In genomic region chr2:175030380-175031271, GRCh38 we compare ENCODE assay signal across 9 cellular contexts. TPM values are rescaled to one million over a fixed set of nuclear protein-coding genes. Genes with fewer than 3 reads are reported as not detected.
A peak's percentile ranks its signal among the peaks of the same experiment; 100 is the strongest.
DNase-seq lines count a peak whose midpoint lies in the region; ATAC-seq and TF ChIP-seq lines count a peak whose summit lies in the region.
"Had no signal": no experiment of that assay in that cellular context is flagged by ENCODE, and none has a peak within 500 bp of the region (broad histone marks: within the 10 kb centered on the region; RNA-seq: fewer than 3 reads in every experiment).

No MANE protein-coding gene starts in this region.

- H3K27ac Mint-ChIP-seq in endodermal cell: no peak overlapping the region
- H3K27ac Mint-ChIP-seq: natural killer cell treated with Interleukin-12 subunit alpha and Interleukin-12 subunit beta and Interleukin-15 and Interleukin-18, amount 100 ng/mL, for 72 hours had no signal

- no peaks in the 10 kb centered on the region for H4K20me1 ChIP-seq in DND-41 (ENCODE audit: insufficient read depth, low read length)
- no peaks in the 10 kb centered on the region for H4K20me1 ChIP-seq in OCI-LY3 (ENCODE audit: insufficient read depth, low read length)

- TF ChIP-seq CTCF in DND-41 (IDR thresholded peaks at IDR 0.05; ENCODE audit: borderline replicate concordance, extremely low read depth, low read length, poor library complexity, severe bottlenecking): peak; percentile 56
- TF ChIP-seq CTCF in OCI-LY3 (IDR thresholded peaks at IDR 0.05; ENCODE audit: low read depth, low read length): peak; percentile 49
- TF ChIP-seq CTCF in endodermal cell (conservative IDR thresholded peaks at IDR 0.05): peak; percentile 73

- no peaks in the 10 kb centered on the region for H3K27me3 ChIP-seq in DND-41 (ENCODE audit: insufficient read depth, low read length, poor library complexity)
- H3K27me3 ChIP-seq in OCI-LY3 (ENCODE audit: low read depth, low read length): no peaks in the 10 kb centered on the region
- no peaks in the 10 kb centered on the region for H3K27me3 ChIP-seq in endodermal cell (ENCODE audit: control insufficient read depth, insufficient read depth, low read length, poor library complexity, severe bottlenecking)
- H3K27me3 ChIP-seq in effector memory CD4-positive, alpha-beta T cell (replicated peaks; ENCODE audit: control insufficient read depth, insufficient read depth, low read length, poor library complexity, severe bottlenecking): no peaks in the 10 kb centered on the region

- H3K4me1 Mint-ChIP-seq in endodermal cell: peaks cover 9% of the 10 kb centered on the region

- DNase-seq in DND-41 (peak; percentile 49), endodermal cell (peak; percentile 81), non-pigmented ciliary epithelial cell (ENCODE audit: low read depth) (peak; percentile 24), GM19240 (ENCODE audit: insufficient read length, low spot score) (no peak)
- no peak for DNase-seq in effector memory CD4-positive, alpha-beta T cell

- H3K4me3 Mint-ChIP-seq in endodermal cell: no peak overlapping the region
- H3K4me3 Mint-ChIP-seq: natural killer cell treated with Interleukin-12 subunit alpha and Interleukin-12 subunit beta and Interleukin-15 and Interleukin-18, amount 100 ng/mL, for 72 hours had no signal

- H3K9me3 ChIP-seq in DND-41 (ENCODE audit: insufficient read depth, low read length, severe bottlenecking) (no peaks in the 10 kb centered on the region), OCI-LY3 (ENCODE audit: insufficient read depth, low read length) (no peaks in the 10 kb centered on the region), endodermal cell (ENCODE audit: control insufficient read depth, low read length) (peaks cover 1% of the 10 kb centered on the region)
- no peaks in the 10 kb centered on the region for H3K9me3 ChIP-seq in effector memory CD4-positive, alpha-beta T cell (ENCODE audit: control insufficient read depth, low read length)

- no peak overlapping the region for H3K9ac ChIP-seq in DND-41 (ENCODE audit: low read depth, low read length)
- H3K9ac ChIP-seq in OCI-LY3 (ENCODE audit: low read length): no peak overlapping the region
- H3K9ac ChIP-seq in endodermal cell (ENCODE audit: extremely low read depth, low read length, poor library complexity, severe bottlenecking): no peak overlapping the region

- H3K4me2 ChIP-seq in DND-41 (ENCODE audit: insufficient read depth, low read length): no peak overlapping the region
- H3K4me2 ChIP-seq in OCI-LY3 (ENCODE audit: low read length): no peak overlapping the region

- H3K27ac ChIP-seq in DND-41 (ENCODE audit: low read length) (no peak overlapping the region), OCI-LY3 (ENCODE audit: low read length) (no peak overlapping the region), endodermal cell (ENCODE audit: low read depth, low read length) (no peak overlapping the region)
- no peak overlapping the region for H3K27ac ChIP-seq in effector memory CD4-positive, alpha-beta T cell (ENCODE audit: insufficient read depth, low read length, poor library complexity, severe bottlenecking)

- H3K27me3 Mint-ChIP-seq in endodermal cell (ENCODE audit: insufficient read depth): no peaks in the 10 kb centered on the region

- no peaks in the 10 kb centered on the region for H3K4me1 ChIP-seq in DND-41 (ENCODE audit: insufficient read depth, low read length)
- H3K4me1 ChIP-seq in OCI-LY3 (ENCODE audit: low read length): no peaks in the 10 kb centered on the region
- H3K4me1 ChIP-seq in endodermal cell (ENCODE audit: control insufficient read depth, insufficient read depth, low read length): no peaks in the 10 kb centered on the region
- no peaks in the 10 kb centered on the region for H3K4me1 ChIP-seq in effector memory CD4-positive, alpha-beta T cell (ENCODE audit: control insufficient read depth, insufficient read depth, low read length, poor library complexity, severe bottlenecking)

- no peaks in the 10 kb centered on the region for H3K36me3 Mint-ChIP-seq in endodermal cell (ENCODE audit: low read depth)
- H3K36me3 Mint-ChIP-seq: natural killer cell treated with Interleukin-12 subunit alpha and Interleukin-12 subunit beta and Interleukin-15 and Interleukin-18, amount 100 ng/mL, for 72 hours had no signal

- no peaks in the 10 kb centered on the region for H3K9me3 Mint-ChIP-seq in endodermal cell
- H3K9me3 Mint-ChIP-seq: natural killer cell treated with Interleukin-12 subunit alpha and Interleukin-12 subunit beta and Interleukin-15 and Interleukin-18, amount 100 ng/mL, for 72 hours had no signal

- WGBS in endodermal cell (ENCODE audit: insufficient coverage in 1 of 2, insufficient read length in 1 of 2), 2 experiments: 75 to 79% methylated on average over 5 of the region's 5 CpGs

- H3K79me2 ChIP-seq in DND-41 (ENCODE audit: insufficient read depth, low read length): no peaks in the 10 kb centered on the region
- H3K79me2 ChIP-seq in OCI-LY3 (ENCODE audit: low read length): no peaks in the 10 kb centered on the region

- H3K36me3 ChIP-seq in DND-41 (ENCODE audit: insufficient read depth, low read length) (no peaks in the 10 kb centered on the region), OCI-LY3 (replicated peaks; ENCODE audit: low read depth, low read length) (no peaks in the 10 kb centered on the region), endodermal cell (ENCODE audit: control insufficient read depth, insufficient read depth, low read length) (no peaks in the 10 kb centered on the region)
- no peaks in the 10 kb centered on the region for H3K36me3 ChIP-seq in effector memory CD4-positive, alpha-beta T cell (ENCODE audit: control insufficient read depth, insufficient read depth, low read length)

- no peak overlapping the region for H2AFZ ChIP-seq in DND-41 (ENCODE audit: low read depth, low read length)
- no peak overlapping the region for H2AFZ ChIP-seq in OCI-LY3 (ENCODE audit: low read depth, low read length)

- ATAC-seq in DND-41 (ENCODE audit: insufficient read depth, low read depth) (peak; percentile 83), HG02798 (IDR thresholded peaks at IDR 0.05; ENCODE audit: poor library complexity, unreplicated experiment) (peak; percentile 62), GM21825 (IDR thresholded peaks at IDR 0.05; ENCODE audit: unreplicated experiment) (no peak)

- no peak overlapping the region for H3K4me3 ChIP-seq in DND-41 (ENCODE audit: low read depth in 1 of 2, low read length in 2 of 2)
- no peak overlapping the region for H3K4me3 ChIP-seq in OCI-LY3 (ENCODE audit: low read length)
- no peak overlapping the region for H3K4me3 ChIP-seq in endodermal cell (ENCODE audit: low read length)
- no peak overlapping the region for H3K4me3 ChIP-seq in effector memory CD4-positive, alpha-beta T cell (ENCODE audit: insufficient read depth, low read depth, low read length, poor library complexity, severe bottlenecking)

RNA-seq across cellular contexts. Expression of gene CHN1, which starts 25.4 kb away (rescaled TPM):
- total RNA-seq in endodermal cell: 10 to 100 TPM; 24.3 to 28.8 TPM
- polyA plus RNA-seq in endodermal cell (2013, experiment 1 of 2): 55.1 TPM
- 46.6 TPM for polyA plus RNA-seq in endodermal cell (2013, experiment 2 of 2)

Comparison
In these comparisons a context has a peak if more than half of its experiments do, and no peak if none do; other contexts are left out.
1. DNase-seq: peak in DND-41 (single experiment), endodermal cell (single experiment) and non-pigmented ciliary epithelial cell (single experiment); none in GM19240 (single experiment) and effector memory CD4-positive, alpha-beta T cell (0 of 3).
2. Peak in every context shown above with its lines, with median percentiles within 50 percentile points of each other: CTCF ChIP-seq.